ENCODE assay signal across 17 cellular contexts in genomic region chr13:39484506-39485313, GRCh38.
A peak's percentile ranks its signal among the peaks of the same experiment; 100 is the strongest.
DNase-seq lines count a peak whose midpoint lies in the region; FAIRE-seq and TF ChIP-seq lines count a peak whose summit lies in the region.
"Had no signal": no experiment of that assay in that cellular context is flagged by ENCODE, and none has a peak within 500 bp of the region (broad histone marks: within the 10 kb centered on the region; RNA-seq: fewer than 3 reads in every experiment).

No MANE protein-coding gene starts in this region.

- no peak for TF ChIP-seq CTCF in AG09309 (IDR thresholded peaks at IDR 0.05; ENCODE audit: control insufficient read depth, insufficient read depth, low read depth, low read length, missing control alignments)
- no peak for TF ChIP-seq CTCF in bronchial epithelial cell (IDR thresholded peaks at IDR 0.05; ENCODE audit: insufficient read depth, low read length, severe bottlenecking)
- no peak for TF ChIP-seq CTCF in neural crest cell (conservative IDR thresholded peaks at IDR 0.05)

- H3K4me1 Mint-ChIP-seq in neural crest cell: peaks cover 62% of the 10 kb centered on the region
- H3K4me1 Mint-ChIP-seq: B cell had no signal

- H3K9me3 Mint-ChIP-seq in neural crest cell: no peaks in the 10 kb centered on the region
- H3K9me3 Mint-ChIP-seq: T-helper 1 cell treated with Interleukin-12 subunit alpha and Interleukin-12 subunit beta and Interleukin-4 antibody, amounts not matched to agents 30 μg/mL and 1 μg/mL, for 36 hours had no signal

- no peaks in the 10 kb centered on the region for H3K36me3 ChIP-seq in bronchial epithelial cell (ENCODE audit: control insufficient read depth, insufficient read depth, low read length)
- H3K36me3 ChIP-seq: esophagus muscularis mucosa, vagina had no signal

- no peak overlapping the region for H3K4me3 ChIP-seq in AG09309 (ENCODE audit: control insufficient read depth, low read depth, low read length)
- H3K4me3 ChIP-seq in bronchial epithelial cell (ENCODE audit: low read depth, low read length): no peak overlapping the region
- H3K4me3 ChIP-seq: esophagus muscularis mucosa, vagina had no signal

- peak overlapping the region; percentile 97 for H3K27ac Mint-ChIP-seq in neural crest cell (ENCODE audit: unreplicated experiment)
- H3K27ac Mint-ChIP-seq: B cell; T-helper 1 cell treated with Interleukin-12 subunit alpha and Interleukin-12 subunit beta and Interleukin-4 antibody, amounts not matched to agents 30 μg/mL and 1 μg/mL, for 36 hours had no signal

- FAIRE-seq in bronchial epithelial cell (lab: Jason Lieb, UNC) (no peak), HTR-8/SVneo (lab: Jason Lieb, UNC) (no peak)

- H3K36me3 Mint-ChIP-seq in neural crest cell (ENCODE audit: low read depth): no peaks in the 10 kb centered on the region

- H3K27me3 Mint-ChIP-seq in neural crest cell (ENCODE audit: low read depth): no peaks in the 10 kb centered on the region

- no peaks in the 10 kb centered on the region for H3K27me3 ChIP-seq in bronchial epithelial cell (ENCODE audit: control insufficient read depth, insufficient read depth, low read length)
- H3K27me3 ChIP-seq: esophagus muscularis mucosa, vagina had no signal

- no peak overlapping the region for H3K4me3 Mint-ChIP-seq in neural crest cell
- H3K4me3 Mint-ChIP-seq: B cell; T-helper 1 cell treated with Interleukin-12 subunit alpha and Interleukin-12 subunit beta and Interleukin-4 antibody, amounts not matched to agents 30 μg/mL and 1 μg/mL, for 36 hours had no signal

- DNase-seq in AG09309 (ENCODE audit: low read depth) (peak; percentile 66), HS-5 (ENCODE audit: low read depth) (peak; percentile 14), bronchial epithelial cell (ENCODE audit: low read depth) (peak; percentile 21), neural crest cell (ENCODE audit: low read depth, low spot score) (no peak), HTR-8/SVneo (ENCODE audit: insufficient read length, low spot score) (no peak), NCI-H748 treated with DMSO at 0.1 percent for 48 hours (lab: John Stamatoyannopoulos, UW) (no peak), NCI-H1694 treated with DMSO at 0.1 percent for 48 hours (lab: John Stamatoyannopoulos, UW) (no peak), T-helper 1 cell (no peak)
- DNase-seq: activated CD4-positive, CD25-positive, alpha-beta regulatory T cell; activated effector memory CD4-positive, alpha-beta T cell treated with Interleukin-2 at 50 U/mL for 16 hours; NCI-H187; posterior cingulate gyrus; stimulated activated naive CD8-positive, alpha-beta T cell treated with anti-CD3 and anti-CD28 coated beads, Interleukin-15, Interleukin-2, amounts not matched to agents 100 U/mL and 50 U/mL, for 24 hours had no signal

Comparison
In these comparisons a context has a peak if more than half of its experiments do, and no peak if none do; other contexts are left out.
1. DNase-seq: peak in AG09309 (single experiment), HS-5 (single experiment) and bronchial epithelial cell (single experiment); none in neural crest cell (single experiment), HTR-8/SVneo (single experiment), NCI-H748 treated with DMSO at 0.1 percent for 48 hours (single experiment), NCI-H1694 treated with DMSO at 0.1 percent for 48 hours (single experiment) and T-helper 1 cell (0 of 5).